27 cellular contexts compared by ENCODE assay signal in the genomic region with DNA sequence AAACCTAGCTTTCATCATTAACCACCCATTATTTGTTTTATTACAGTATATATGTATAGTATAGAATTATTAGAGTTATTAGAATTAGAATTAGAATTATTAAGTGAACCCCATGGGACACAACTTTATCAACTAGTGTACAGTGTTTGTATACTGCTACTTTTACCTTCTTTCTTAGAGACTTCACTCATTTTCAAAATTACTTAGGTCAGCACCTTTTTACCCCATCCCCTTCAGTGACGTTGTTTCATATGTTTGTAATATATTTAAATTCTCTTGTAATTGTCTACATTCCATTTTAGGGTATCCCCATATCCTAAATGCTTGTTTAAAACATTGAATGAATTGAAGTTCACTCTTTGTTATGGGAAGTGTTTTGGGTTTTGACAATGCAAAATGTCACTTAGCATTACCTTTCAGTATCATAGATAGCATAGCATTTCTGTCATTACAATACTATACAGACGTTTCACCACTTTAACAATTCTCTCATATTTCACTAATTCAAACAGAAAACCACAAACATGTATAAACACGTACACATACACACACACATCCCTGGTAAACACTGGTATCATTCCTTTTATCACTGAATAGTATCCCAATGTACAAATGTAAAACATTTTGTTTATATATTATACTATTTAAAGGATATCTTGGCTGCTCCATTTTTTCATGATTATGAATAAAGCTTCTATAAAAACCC.
DNase-seq lines count a peak whose midpoint lies in the region; ATAC-seq, FAIRE-seq and TF ChIP-seq lines count a peak whose summit lies in the region.
"Had no signal": no experiment of that assay in that cellular context is flagged by ENCODE, and none has a peak within 500 bp of the region (broad histone marks: within the 10 kb centered on the region; RNA-seq: fewer than 3 reads in every experiment).

No MANE protein-coding gene starts in this region.

- TF ChIP-seq CTCF in HepG2 (CRISPR knock-in tag; IDR thresholded peaks at IDR 0.05) (no peak), right lobe of liver (IDR thresholded peaks at IDR 0.05) (no peak), K562 (IDR thresholded peaks at IDR 0.05 in 2 of 3, conservative IDR thresholded peaks at IDR 0.05 in 1 of 3; ENCODE audit: insufficient read depth in 2 of 3, low read depth in 1 of 3, low read length in 3 of 3) (no peak), epithelial cell of esophagus (IDR thresholded peaks at IDR 0.05; ENCODE audit: insufficient read depth, low read depth, low read length, missing control alignments) (no peak), foreskin keratinocyte (conservative IDR thresholded peaks at IDR 0.05) (no peak)

- intact Hi-C loops in HepG2 (cut with micrococcal nuclease; ENCODE audit: unreplicated experiment) = no loop called here
- intact Hi-C loops in right lobe of liver (cut with DNase I) = no loop called here
- intact Hi-C loops in K562 (cut with micrococcal nuclease) = no loop called here

- DNase-seq in HepG2 (ENCODE audit: low spot score) (no peak), right lobe of liver (no peak), K562 (ENCODE audit: extremely low read depth in 1 of 4, low spot score in 3 of 4) (no peak), epithelial cell of esophagus (ENCODE audit: low read depth) (peak; percentile 59), foreskin keratinocyte (peak; percentile 24 to 57), NCI-H748 (lab: John Stamatoyannopoulos, UW; ENCODE audit: unreplicated experiment) (no peak)
- DNase-seq: ACHN; BE2C; C1 segment of cervical spinal cord; CD4-positive, alpha-beta memory T cell; CD4-positive, CD25-positive, alpha-beta regulatory T cell; CD8-positive, alpha-beta memory T cell; COR-L47; DMS 273 treated with DMSO at 0.1 percent for 48 hours; DMS153; DMS53; DMS79; DND-41; EL; GDM1 had no signal

- TF ChIP-seq RAD21 in HepG2 (CRISPR knock-in tag; IDR thresholded peaks at IDR 0.05) (no peak), K562 (CRISPR knock-in tag; conservative IDR thresholded peaks at IDR 0.05 in 1 of 2, IDR thresholded peaks at IDR 0.05 in 1 of 2) (no peak)

- H3K4me3 ChIP-seq in HepG2 (replicated peaks in 1 of 3; ENCODE audit: insufficient read depth in 1 of 3, low read depth in 2 of 3, low read length in 3 of 3) = no peak overlapping the region
- H3K4me3 ChIP-seq in right lobe of liver = no peak overlapping the region
- no peak overlapping the region for H3K4me3 ChIP-seq in K562
- no peak overlapping the region for H3K4me3 ChIP-seq in epithelial cell of esophagus (ENCODE audit: low read length)
- H3K4me3 ChIP-seq: BLaER1, GM12878 had no signal

- WGBS in HepG2 (ENCODE audit: low lambda C conversion rate) = 0% methylated on average over 3 of the region's 3 CpGs
- WGBS in right lobe of liver (ENCODE audit: insufficient coverage, low coverage, low lambda C conversion rate, missing lambda C conversion rate) = 40% methylated on average over 3 of the region's 3 CpGs
- 2% methylated on average over 3 of the region's 3 CpGs for WGBS in K562 (ENCODE audit: insufficient coverage, low coverage, missing lambda C conversion rate)

- FAIRE-seq in HepG2 (lab: Jason Lieb, UNC) (no peak), K562 (lab: Jason Lieb, UNC) (no peak)
- FAIRE-seq: GM12878, GM12892, GM18507 had no signal

- H3K36me3 ChIP-seq in HepG2 (replicated peaks in 1 of 2; ENCODE audit: control insufficient read depth in 1 of 2, insufficient read depth in 2 of 2, low read length in 2 of 2) = no peaks in the 10 kb centered on the region
- no peaks in the 10 kb centered on the region for H3K36me3 ChIP-seq in right lobe of liver
- H3K36me3 ChIP-seq in K562 (ENCODE audit: control insufficient read depth, insufficient read depth, low read length) = no peaks in the 10 kb centered on the region
- H3K36me3 ChIP-seq: BE2C, BLaER1 had no signal

- CTCF ChIA-PET in HepG2 (lab: Yijun Ruan, JAX; ENCODE audit: low intra/inter-chr PET ratio, low total read pairs) (no interaction called here), K562 (lab: Yijun Ruan, JAX; ENCODE audit: low intra/inter-chr PET ratio) (no interaction called here)

- in situ Hi-C loops in HepG2 (cut with HindIII; ENCODE audit: extremely low pct_ligation_motif_present, low pct_unique_long_range_greater_than_20kb) = no loop called here
- in situ Hi-C loops in K562 (cut with MboI) = no loop called here

- TF ChIP-seq EP300 in HepG2 (IDR thresholded peaks at IDR 0.05; ENCODE audit: low read depth in 2 of 2, low read length in 2 of 2) = no peak
- no peak for TF ChIP-seq EP300 in HepG2 (CRISPR knock-in tag; IDR thresholded peaks at IDR 0.05; ENCODE audit: borderline replicate concordance)
- no peak for TF ChIP-seq EP300 in K562 (IDR thresholded peaks at IDR 0.05; ENCODE audit: low read length)

- BruUV-seq in HepG2 (replicated peaks; lab: Mats Ljungman, UMichigan) (no TSS peak), K562 (replicated peaks; lab: Mats Ljungman, UMichigan) (no TSS peak)

- H3K4me1 ChIP-seq in HepG2 (ENCODE audit: insufficient read depth, low read length) (no peaks in the 10 kb centered on the region), right lobe of liver (no peaks in the 10 kb centered on the region), K562 (replicated peaks in 1 of 2; ENCODE audit: control insufficient read depth in 2 of 2, insufficient read depth in 2 of 2, low read length in 2 of 2) (no peaks in the 10 kb centered on the region), foreskin keratinocyte (no peaks in the 10 kb centered on the region)
- H3K4me1 ChIP-seq: BLaER1 had no signal

- TF ChIP-seq POLR2A in HepG2 (IDR thresholded peaks at IDR 0.05; ENCODE audit: insufficient read depth in 1 of 2, low read depth in 2 of 2, low read length in 2 of 2) (no peak), right lobe of liver (IDR thresholded peaks at IDR 0.05) (no peak), K562 (conservative IDR thresholded peaks at IDR 0.05) (no peak)

- H3K79me2 ChIP-seq in HepG2 (ENCODE audit: insufficient read depth, low read length) (no peaks in the 10 kb centered on the region), K562 (ENCODE audit: control insufficient read depth, insufficient read depth, low read length) (no peaks in the 10 kb centered on the region)

- no peak overlapping the region for H3K4me2 ChIP-seq in HepG2 (ENCODE audit: low read depth, low read length)
- H3K4me2 ChIP-seq in K562 (ENCODE audit: insufficient read depth, low read length) = no peak overlapping the region
- H3K4me2 ChIP-seq: BLaER1 had no signal

- H3K27me3 ChIP-seq in HepG2 (ENCODE audit: control insufficient read depth in 1 of 2, insufficient read depth in 2 of 2, low read length in 2 of 2) (no peaks in the 10 kb centered on the region), right lobe of liver (no peaks in the 10 kb centered on the region), K562 (ENCODE audit: control insufficient read depth in 2 of 2, insufficient read depth in 2 of 2, low read length in 2 of 2) (no peaks in the 10 kb centered on the region), foreskin keratinocyte (no peaks in the 10 kb centered on the region)
- H3K27me3 ChIP-seq: BE2C, BLaER1 had no signal

- H2AFZ ChIP-seq in HepG2 (ENCODE audit: low read length) (no peak overlapping the region), K562 (ENCODE audit: low read depth, low read length) (no peak overlapping the region)

- POLR2A ChIA-PET in HepG2 (lab: Yijun Ruan, JAX) = no interaction called here
- POLR2A ChIA-PET in K562 (lab: Yijun Ruan, JAX) = no interaction called here

- no peaks in the 10 kb centered on the region for H4K20me1 ChIP-seq in HepG2 (ENCODE audit: insufficient read depth, low read length)
- no peaks in the 10 kb centered on the region for H4K20me1 ChIP-seq in K562 (replicated peaks; ENCODE audit: control insufficient read depth, insufficient read depth, low read length)
- H4K20me1 ChIP-seq: BLaER1 had no signal

- no peaks in the 10 kb centered on the region for H3K9me3 ChIP-seq in HepG2 (ENCODE audit: low read length)
- no peaks in the 10 kb centered on the region for H3K9me3 ChIP-seq in right lobe of liver
- H3K9me3 ChIP-seq in K562 (replicated peaks; ENCODE audit: control insufficient read depth, insufficient read depth, low read depth, low read length) = no peaks in the 10 kb centered on the region; the same call in 1 of the 2 replicates
- H3K9me3 ChIP-seq: BE2C, BLaER1 had no signal

- H3K27ac ChIP-seq in HepG2 (ENCODE audit: extremely low read length, insufficient read depth, low read length) = no peak overlapping the region
- H3K27ac ChIP-seq in right lobe of liver = no peak overlapping the region
- H3K27ac ChIP-seq in K562 (ENCODE audit: extremely low read depth, low read depth, low read length) = no peak overlapping the region
- H3K27ac ChIP-seq in foreskin keratinocyte = no peak overlapping the region
- H3K27ac ChIP-seq: 22Rv1, BLaER1 had no signal

- H3K9me1 ChIP-seq in K562 (ENCODE audit: control insufficient read depth, insufficient read depth, low read length) = no peaks in the 10 kb centered on the region

- H3K9ac ChIP-seq in HepG2 (ENCODE audit: insufficient read depth, low read depth, low read length) (no peak overlapping the region), K562 (ENCODE audit: insufficient read depth in 1 of 2, low read depth in 2 of 2, low read length in 2 of 2) (no peak overlapping the region)
- H3K9ac ChIP-seq: BLaER1 had no signal

- no peak for ATAC-seq in HepG2
- no peak for ATAC-seq in right lobe of liver
- ATAC-seq in K562 = no peak
- ATAC-seq in foreskin keratinocyte = no peak
- ATAC-seq in HG03045 (IDR thresholded peaks at IDR 0.05; ENCODE audit: unreplicated experiment) = no peak
- no peak for ATAC-seq in HG02938 (IDR thresholded peaks at IDR 0.05; ENCODE audit: unreplicated experiment)
- ATAC-seq: GM12878 had no signal

TF ChIP-seq in HepG2, 621 proteins besides CTCF, POLR2A, EP300 and RAD21 (continues in another document):
- TF ChIP-seq PTBP1 (IDR thresholded peaks at IDR 0.05; ENCODE audit: low read depth, low read length, poor library complexity, severe bottlenecking) = no peak
- no peak for TF ChIP-seq ZFAT (CRISPR knock-in tag; conservative IDR thresholded peaks at IDR 0.05)
- TF ChIP-seq SNAPC2 (CRISPR knock-in tag; IDR thresholded peaks at IDR 0.05) = no peak
- peak; percentile 48 to 87; a peak in 2 of 4 replicates for TF ChIP-seq MAFK (conservative IDR thresholded peaks at IDR 0.05 in 1 of 2, IDR thresholded peaks at IDR 0.05 in 1 of 2; ENCODE audit: low read length in 2 of 2)
- peak; percentile 68 for TF ChIP-seq MAFF (IDR thresholded peaks at IDR 0.05; ENCODE audit: low read depth, low read length)
- TF ChIP-seq TMF1 (CRISPR knock-in tag; IDR thresholded peaks at IDR 0.05; ENCODE audit: low read depth) = no peak

TF ChIP-seq in K562, 482 proteins besides CTCF, POLR2A, EP300 and RAD21:
- no peak for TF ChIP-seq GTF2F1 (IDR thresholded peaks at IDR 0.05; ENCODE audit: low read depth, low read length)
- peak; percentile 57; the same call in 1 of the 2 replicates for TF ChIP-seq MAFK (IDR thresholded peaks at IDR 0.05; ENCODE audit: low read length)
- peak; percentile 48 for TF ChIP-seq DACH1 (IDR thresholded peaks at IDR 0.05; ENCODE audit: partially characterized antibody)
- no peak for TF ChIP-seq ZNF140 (CRISPR knock-in tag; IDR thresholded peaks at IDR 0.05)

Comparison
In these comparisons a context has a peak if more than half of its experiments do, and no peak if none do; other contexts are left out.
1. DNase-seq: peak in epithelial cell of esophagus (single experiment) and foreskin keratinocyte (2 of 2); none in HepG2 (single experiment), right lobe of liver (0 of 3), K562 (0 of 4) and NCI-H748 (single experiment).